10 cellular contexts compared by ENCODE assay signal in the genomic region with DNA sequence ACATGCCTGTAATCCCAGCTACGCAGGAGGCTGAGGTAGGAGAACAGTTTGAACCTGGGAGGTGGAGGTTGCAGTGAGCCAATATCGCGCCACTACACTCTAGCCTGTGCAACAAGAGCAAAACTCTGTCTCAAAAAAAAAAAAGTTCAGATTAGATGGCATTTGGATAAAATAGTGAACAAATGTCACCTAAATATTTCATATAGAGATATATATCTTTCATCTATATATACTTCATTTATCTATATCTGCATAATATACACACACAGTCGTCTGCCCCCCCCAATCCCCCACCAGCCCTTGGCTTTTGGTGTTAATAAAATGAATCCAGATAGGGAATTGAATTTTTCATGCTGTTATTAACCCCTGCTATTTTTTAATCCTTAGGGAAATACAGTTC. TPM values are rescaled to one million over a fixed set of nuclear protein-coding genes. Genes with fewer than 3 reads are reported as not detected.
DNase-seq lines count a peak whose midpoint lies in the region; ATAC-seq, FAIRE-seq and TF ChIP-seq lines count a peak whose summit lies in the region.
"Had no signal": no experiment of that assay in that cellular context is flagged by ENCODE, and none has a peak within 500 bp of the region (broad histone marks: within the 10 kb centered on the region; RNA-seq: fewer than 3 reads in every experiment).

No MANE protein-coding gene starts in this region.

- H3K36me3 Mint-ChIP-seq in HFFc6 (ENCODE audit: low read depth) = peaks cover 52% of the 10 kb centered on the region

- H3K27ac Mint-ChIP-seq in HFFc6 = no peak overlapping the region

- H3K27me3 Mint-ChIP-seq in HFFc6 (ENCODE audit: insufficient read depth) = peaks cover 8% of the 10 kb centered on the region; the same call in 1 of the 2 replicates

- H3K4me3 Mint-ChIP-seq in HFFc6 = peak overlapping the region; percentile 99

- H3K27me3 ChIP-seq in bronchial epithelial cell (ENCODE audit: control insufficient read depth, insufficient read depth, low read length) (no peaks in the 10 kb centered on the region), muscle layer of duodenum (ENCODE audit: low read depth, low read length) (no peaks in the 10 kb centered on the region)

- DNase-seq in HFFc6 = no peak
- no peak for DNase-seq in bronchial epithelial cell (ENCODE audit: low read depth)
- DNase-seq in NCI-H524 treated with DMSO at 0.1 percent for 48 hours (lab: John Stamatoyannopoulos, UW) = no peak
- DNase-seq in hepatic stellate cell (ENCODE audit: low spot score) = no peak
- no peak for DNase-seq in HPDE6-E6E7 (ENCODE audit: extremely low spot score)
- DNase-seq: GF-D8 had no signal

- H3K4me3 ChIP-seq in bronchial epithelial cell (ENCODE audit: low read depth, low read length) (peak overlapping the region; percentile 99), muscle layer of duodenum (ENCODE audit: low read depth in 1 of 2, low read length in 2 of 2) (peak overlapping the region; percentile 79 to 94)

- ATAC-seq in GM21528 (IDR thresholded peaks at IDR 0.05; ENCODE audit: low FRiP score, unreplicated experiment) = no peak

- no peaks in the 10 kb centered on the region for H3K9me3 Mint-ChIP-seq in HFFc6

- H3K4me1 ChIP-seq in muscle layer of duodenum (ENCODE audit: control insufficient read depth in 1 of 2, insufficient read depth in 2 of 2, low read length in 2 of 2) = peaks cover 0 to 26% of the 10 kb centered on the region in 2 donors

- H3K4me1 Mint-ChIP-seq in HFFc6 (ENCODE audit: low read depth) = peaks cover 15% of the 10 kb centered on the region

- H3K9me3 ChIP-seq in muscle layer of duodenum (ENCODE audit: control insufficient read depth in 1 of 2, low read length in 2 of 2) = no peaks in the 10 kb centered on the region

- H3K27ac ChIP-seq in 22Rv1 (peak overlapping the region; percentile 50), muscle layer of duodenum (ENCODE audit: low read length) (no peak overlapping the region)

- FAIRE-seq in bronchial epithelial cell (lab: Jason Lieb, UNC) = no peak
- FAIRE-seq: endometrium had no signal

- H3K36me3 ChIP-seq in bronchial epithelial cell (ENCODE audit: control insufficient read depth, insufficient read depth, low read length) (peaks cover 14% of the 10 kb centered on the region), muscle layer of duodenum (ENCODE audit: control insufficient read depth in 1 of 2, insufficient read depth in 2 of 2, low read length in 2 of 2) (peaks cover 27 to 33% of the 10 kb centered on the region in 2 donors)

- TF ChIP-seq CTCF in 22Rv1 (IDR thresholded peaks at IDR 0.05) (no peak), HFFc6 (IDR thresholded peaks at IDR 0.05) (no peak), bronchial epithelial cell (IDR thresholded peaks at IDR 0.05; ENCODE audit: insufficient read depth, low read length, severe bottlenecking) (no peak)

RNA-seq across cellular contexts. Expression of gene PPP1R15B, which starts 5.0 kb away (rescaled TPM):
- total RNA-seq in HFFc6 (2021; fragmentation: NEBNext Ultra II Directional; extraction: Animal tissue kit (Norgen Biotek cat#: 25700)) = 10 to 100 TPM; 27.4 to 34.8 (median 30.9) TPM
- total RNA-seq in bronchial epithelial cell = 23.4 and 33.2 TPM in 2 replicates

RNA-seq across cellular contexts. Expression of gene PLEKHA6, which starts 46.9 kb away (rescaled TPM):
- 1 to 10 TPM; 1.3 to 2.4 (median 1.5) TPM for total RNA-seq in HFFc6 (2021; fragmentation: NEBNext Ultra II Directional; extraction: Animal tissue kit (Norgen Biotek cat#: 25700))
- 2.1 and 3.5 TPM in 2 replicates for total RNA-seq in bronchial epithelial cell
